Comparison of ENCODE assay signal across 10 cellular contexts in genomic region chr7:28939367-28939766, GRCh38. TPM values are rescaled to one million over a fixed set of nuclear protein-coding genes. Genes with fewer than 3 reads are reported as not detected.
"Had no signal": no experiment of that assay in that cellular context is flagged by ENCODE, and none has a peak within 500 bp of the region (broad histone marks: within the 10 kb centered on the region; RNA-seq: fewer than 3 reads in every experiment).

No MANE protein-coding gene starts in this region.

- H3K36me3 ChIP-seq: ovary had no signal

- ATAC-seq: activated CD4-positive, alpha-beta T cell treated with anti-CD3 and anti-CD28 coated beads for 36 hours; activated CD8-positive, alpha-beta T cell treated with anti-CD3 and anti-CD28 coated beads for 36 hours; activated T-cell treated with anti-CD3 and anti-CD28 coated beads, Interleukin-2, amount 50 U/mL, for 4 hours; left lobe of liver; stimulated activated effector memory CD8-positive, alpha-beta T cell treated with anti-CD3 and anti-CD28 coated beads, Interleukin-12 subunit alpha, Interleukin-12 subunit beta, amount 100 ng/mL, for 72 hours had no signal

- H3K27ac ChIP-seq: ovary had no signal

- H3K4me1 Mint-ChIP-seq: activated CD4-positive, alpha-beta T cell treated with anti-CD3 and anti-CD28 coated beads for 36 hours; stimulated activated effector memory CD8-positive, alpha-beta T cell treated with anti-CD3 and anti-CD28 coated beads, Interleukin-12 subunit alpha, Interleukin-12 subunit beta, amount 100 ng/mL, for 72 hours had no signal

- H3K9me3 Mint-ChIP-seq: activated CD8-positive, alpha-beta T cell treated with anti-CD3 and anti-CD28 coated beads for 36 hours; activated T-cell treated with anti-CD3 and anti-CD28 coated beads, Interleukin-2, amount 50 U/mL, for 4 hours; nephron; stimulated activated effector memory CD8-positive, alpha-beta T cell treated with anti-CD3 and anti-CD28 coated beads, Interleukin-12 subunit alpha, Interleukin-12 subunit beta, amount 100 ng/mL, for 72 hours had no signal

- H3K27me3 ChIP-seq: ovary had no signal

- H3K27ac Mint-ChIP-seq: activated CD4-positive, alpha-beta T cell treated with anti-CD3 and anti-CD28 coated beads for 36 hours; activated CD8-positive, alpha-beta T cell treated with anti-CD3 and anti-CD28 coated beads for 36 hours; stimulated activated effector memory CD8-positive, alpha-beta T cell treated with anti-CD3 and anti-CD28 coated beads, Interleukin-12 subunit alpha, Interleukin-12 subunit beta, amount 100 ng/mL, for 72 hours had no signal

- H3K36me3 Mint-ChIP-seq: stimulated activated effector memory CD8-positive, alpha-beta T cell treated with anti-CD3 and anti-CD28 coated beads, Interleukin-12 subunit alpha, Interleukin-12 subunit beta, amount 100 ng/mL, for 72 hours had no signal

- H3K4me3 Mint-ChIP-seq: activated CD4-positive, alpha-beta T cell treated with anti-CD3 and anti-CD28 coated beads for 36 hours; activated CD8-positive, alpha-beta T cell treated with anti-CD3 and anti-CD28 coated beads for 36 hours; activated T-cell treated with anti-CD3 and anti-CD28 coated beads, Interleukin-2, amount 50 U/mL, for 4 hours; nephron; stimulated activated effector memory CD8-positive, alpha-beta T cell treated with anti-CD3 and anti-CD28 coated beads, Interleukin-12 subunit alpha, Interleukin-12 subunit beta, amount 100 ng/mL, for 72 hours had no signal

- DNase-seq: activated CD4-positive, alpha-beta T cell treated with anti-CD3 and anti-CD28 coated beads for 36 hours; activated CD8-positive, alpha-beta T cell treated with anti-CD3 and anti-CD28 coated beads for 36 hours; activated effector memory CD4-positive, alpha-beta T cell treated with Interleukin-2 at 50 U/mL for 16 hours; activated naive CD4-positive, alpha-beta T cell treated with anti-CD3 and anti-CD28 coated beads, Interleukin-2, amount 50 U/mL, for 16 hours; activated T-cell treated with anti-CD3 and anti-CD28 coated beads, Interleukin-2, amount 50 U/mL, for 4 hours; ovary; T-helper 1 cell had no signal

- H3K9me3 ChIP-seq: ovary had no signal

- H3K4me3 ChIP-seq: ovary had no signal

RNA-seq across cellular contexts. Expression of gene TRIL, which starts 18.8 kb away (rescaled TPM):
- total RNA-seq: activated CD4-positive, alpha-beta T cell treated with anti-CD3 and anti-CD28 coated beads for 36 hours; activated CD8-positive, alpha-beta T cell treated with anti-CD3 and anti-CD28 coated beads for 36 hours had no signal
